In the genomic region with DNA sequence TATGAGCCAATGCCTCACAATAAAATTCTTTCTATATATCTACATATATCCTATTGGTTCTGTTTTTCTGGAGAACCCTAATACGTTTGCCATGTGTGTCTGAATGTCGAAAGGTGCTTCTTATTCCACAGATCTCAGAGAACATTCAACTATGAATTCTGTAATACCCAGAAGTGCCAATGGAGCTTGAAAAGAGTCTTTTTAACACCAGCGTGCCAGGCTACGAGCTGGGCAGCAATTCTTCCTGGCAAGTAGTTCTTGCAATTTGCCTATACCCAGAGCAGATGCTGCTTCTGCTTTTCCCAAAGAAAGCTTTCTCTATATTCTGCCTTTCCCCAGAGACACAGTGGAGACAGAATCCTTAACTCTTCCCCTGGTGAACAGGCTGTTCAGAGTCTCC, we compare ENCODE assay signal across 26 cellular contexts.
"Had no signal": no experiment of that assay in that cellular context is flagged by ENCODE, and none has a peak within 500 bp of the region (broad histone marks: within the 10 kb centered on the region; RNA-seq: fewer than 3 reads in every experiment).

No MANE protein-coding gene starts in this region.

- H3K4me1 ChIP-seq: gastrocnemius medialis, left lung, lower lobe of right lung, suprapubic skin, tibial nerve had no signal

- H3K4me3 ChIP-seq: body of pancreas, coronary artery, gastrocnemius medialis, hepatocyte, left lung, lower lobe of right lung, skin epidermis, suprapubic skin, tibial nerve had no signal

- DNase-seq: activated CD4-positive, alpha-beta T cell treated with anti-CD3 and anti-CD28 coated beads for 4 hours; activated CD4-positive, alpha-beta T cell treated with anti-CD3 and anti-CD28 coated beads, Interleukin-2, amount 50 U/mL, for 4 hours; activated CD4-positive, CD25-positive, alpha-beta regulatory T cell; activated naive CD4-positive, alpha-beta T cell; activated T-cell treated with anti-CD3 and anti-CD28 coated beads for 4 hours; activated T-cell treated with anti-CD3 and anti-CD28 coated beads, Interleukin-2, amount 50 U/mL, for 72 hours; body of pancreas; cerebellar nuclear complex; effector memory CD8-positive, alpha-beta T cell; erythroblast; gastrocnemius medialis; immature natural killer cell; left lung; lower lobe of right lung; mesendoderm; stimulated activated CD4-positive, alpha-beta T cell treated with anti-CD3 and anti-CD28 coated beads, Interleukin-4, amount 100 ng/mL, for 24 hours; stimulated activated naive CD8-positive, alpha-beta T cell treated with anti-CD3 and anti-CD28 coated beads, Interleukin-15, amount 100 ng/mL, for 72 hours; T-helper 2 cell had no signal

- ATAC-seq: activated naive CD4-positive, alpha-beta T cell treated with anti-CD3 and anti-CD28 coated beads, Interleukin-2, amount 50 U/mL, for 72 hours; activated T-cell treated with anti-CD3 and anti-CD28 coated beads, Interleukin-2, amount 50 U/mL, for 72 hours; body of pancreas; effector memory CD8-positive, alpha-beta T cell; gastrocnemius medialis; left lung; lower lobe of right lung; sciatic nerve; stimulated activated effector memory CD8-positive, alpha-beta T cell treated with anti-CD3 and anti-CD28 coated beads, Interleukin-12 subunit alpha, Interleukin-12 subunit beta, amount 100 ng/mL, for 72 hours; stimulated activated naive CD8-positive, alpha-beta T cell treated with anti-CD3 and anti-CD28 coated beads, Interleukin-15, amount 100 ng/mL, for 72 hours had no signal

- H3K27ac ChIP-seq: body of pancreas, coronary artery, gastrocnemius medialis, hepatocyte, left lung, lower lobe of right lung, skin epidermis, suprapubic skin, tibial nerve had no signal

- H3K36me3 ChIP-seq: gastrocnemius medialis, left lung, lower lobe of right lung, suprapubic skin, tibial nerve had no signal

- H3K9me3 ChIP-seq: body of pancreas, gastrocnemius medialis, left lung, lower lobe of right lung, suprapubic skin, tibial nerve had no signal

- H3K27me3 ChIP-seq: body of pancreas, gastrocnemius medialis, hepatocyte, left lung, suprapubic skin, tibial nerve had no signal
